21 cellular contexts compared by ENCODE assay signal in genomic region chr20:40750541-40750940, GRCh38.
"Had no signal": no experiment of that assay in that cellular context is flagged by ENCODE, and none has a peak within 500 bp of the region (broad histone marks: within the 10 kb centered on the region; RNA-seq: fewer than 3 reads in every experiment).

No MANE protein-coding gene starts in this region.

- H3K36me3 ChIP-seq: colonic mucosa, esophagus muscularis mucosa, heart right ventricle, neutrophil, prostate gland, right atrium auricular region, suprapubic skin, thyroid gland, upper lobe of left lung had no signal

- H3K9ac ChIP-seq: parathyroid adenoma had no signal

- H3K4me2 ChIP-seq: smooth muscle cell had no signal

- DNase-seq: colonic mucosa; effector memory CD4-positive, alpha-beta T cell; foreskin melanocyte; glutamatergic neuron; heart right ventricle; hippocampal formation; immature natural killer cell; mucosa of descending colon; naive B cell; stimulated activated CD4-positive, alpha-beta T cell treated with anti-CD3 and anti-CD28 coated beads, Interleukin-12 subunit alpha, Interleukin-12 subunit beta, amount 100 ng/mL, for 4 hours; stimulated activated CD4-positive, alpha-beta T cell treated with anti-CD3 and anti-CD28 coated beads, Interleukin-1b, Interleukin-23, amount 100 ng/mL, for 48 hours; stimulated activated CD4-positive, alpha-beta T cell treated with anti-CD3 and anti-CD28 coated beads, Interleukin-4, amount 100 ng/mL, for 1 hour; thyroid gland; upper lobe of left lung had no signal

- H3K4me3 ChIP-seq: colonic mucosa, esophagus muscularis mucosa, heart right ventricle, mucosa of descending colon, prostate gland, right atrium auricular region, smooth muscle cell, suprapubic skin, thyroid gland, upper lobe of left lung had no signal

- H3K27ac ChIP-seq: colonic mucosa, esophagus muscularis mucosa, neutrophil, parathyroid adenoma, prostate gland, right atrium auricular region, suprapubic skin, thyroid gland, upper lobe of left lung had no signal

- H3K9me3 ChIP-seq: colonic mucosa, esophagus muscularis mucosa, heart right ventricle, mucosa of descending colon, neutrophil, prostate gland, right atrium auricular region, suprapubic skin, thyroid gland, upper lobe of left lung had no signal

- H3K4me1 ChIP-seq: colonic mucosa, prostate gland had no signal

- H3K27me3 ChIP-seq: colonic mucosa, right atrium auricular region, suprapubic skin, thyroid gland, upper lobe of left lung had no signal
